ENCODE assay signal across 8 cellular contexts in genomic region chr16:85523602-85524364, GRCh38.
DNase-seq lines count a peak whose midpoint lies in the region; ATAC-seq and TF ChIP-seq lines count a peak whose summit lies in the region.

No MANE protein-coding gene starts in this region.

- H3K9me3 ChIP-seq in mammary epithelial cell (replicated peaks; ENCODE audit: insufficient read depth, low read length) (no peaks in the 10 kb centered on the region), mucosa of descending colon (no peaks in the 10 kb centered on the region)

- H3K9me3 Mint-ChIP-seq in activated CD4-positive, alpha-beta T cell treated with anti-CD3 and anti-CD28 coated beads, Interleukin-2, amount 10 ng/mL, durations not matched to agents 24 days and 14 days: peaks cover 9% of the 10 kb centered on the region

- no peak overlapping the region for H3K27ac Mint-ChIP-seq in activated CD4-positive, alpha-beta T cell treated with anti-CD3 and anti-CD28 coated beads, Interleukin-2, amount 10 ng/mL, durations not matched to agents 24 days and 14 days

- H3K4me3 ChIP-seq in mammary epithelial cell (replicated peaks in 1 of 3; ENCODE audit: insufficient read depth in 1 of 3, low read depth in 2 of 3, low read length in 3 of 3) (no peak overlapping the region), mucosa of descending colon (no peak overlapping the region)

- no peak overlapping the region for H3K27ac ChIP-seq in mammary epithelial cell (ENCODE audit: insufficient read depth, low read depth, low read length)

- H3K36me3 ChIP-seq in mammary epithelial cell (ENCODE audit: insufficient read depth, low read length) (no peaks in the 10 kb centered on the region), mucosa of descending colon (ENCODE audit: low read depth) (no peaks in the 10 kb centered on the region)

- TF ChIP-seq CTCF in mammary epithelial cell (conservative IDR thresholded peaks at IDR 0.05 in 1 of 2, IDR thresholded peaks at IDR 0.05 in 1 of 2; ENCODE audit: extremely low read depth in 1 of 2, insufficient read depth in 1 of 2, low read depth in 1 of 2, low read length in 2 of 2): no peak
- no peak for TF ChIP-seq CTCF in mucosa of descending colon (IDR thresholded peaks at IDR 0.05)

- in situ Hi-C loops in mammary epithelial cell (cut with MboI; ENCODE audit: low sequenced_read_pairs in 2 of 2): no loop called here

- peak overlapping the region; percentile 0 for H3K4me2 ChIP-seq in mammary epithelial cell (ENCODE audit: insufficient read depth, low read depth, low read length)

- H3K4me1 Mint-ChIP-seq in activated CD4-positive, alpha-beta T cell treated with anti-CD3 and anti-CD28 coated beads, Interleukin-2, amount 10 ng/mL, durations not matched to agents 24 days and 14 days: no peaks in the 10 kb centered on the region

- no peaks in the 10 kb centered on the region for H3K27me3 ChIP-seq in mammary epithelial cell (ENCODE audit: insufficient read depth, low read length)

- ATAC-seq in mucosa of descending colon: peak; percentile 14

- no peak overlapping the region for H3K9ac ChIP-seq in mammary epithelial cell (ENCODE audit: insufficient read depth, low read length)

- peak overlapping the region; percentile 81 for H2AFZ ChIP-seq in mammary epithelial cell (ENCODE audit: low read depth, low read length)

- H3K4me1 ChIP-seq in mammary epithelial cell (ENCODE audit: insufficient read depth, low read length) (peaks cover 39% of the 10 kb centered on the region), mucosa of descending colon (ENCODE audit: low read depth) (peaks cover 19% of the 10 kb centered on the region)

- no peaks in the 10 kb centered on the region for H3K36me3 Mint-ChIP-seq in activated CD4-positive, alpha-beta T cell treated with anti-CD3 and anti-CD28 coated beads, Interleukin-2, amount 10 ng/mL, durations not matched to agents 24 days and 14 days (ENCODE audit: low read depth)

- DNase-seq in DMS 273 treated with DMSO at 0.1 percent for 48 hours (lab: John Stamatoyannopoulos, UW): peak; percentile 53
- DNase-seq in NCI-H2029 treated with DMSO at 0.1 percent for 48 hours (lab: John Stamatoyannopoulos, UW): peak; percentile 22
- DNase-seq in mammary epithelial cell: no peak
- no peak for DNase-seq in mucosa of descending colon
- DNase-seq in MV-4-11 (lab: John Stamatoyannopoulos, UW): no peak
- no peak for DNase-seq in AML-193 (lab: John Stamatoyannopoulos, UW)
- DNase-seq in activated CD4-positive, alpha-beta T cell treated with anti-CD3 and anti-CD28 coated beads, Interleukin-2, amount 10 ng/mL, durations not matched to agents 24 days and 14 days: no peak
- no peak for DNase-seq in HK-2 (ENCODE audit: unreplicated experiment)

- no TSS peak for BruUV-seq in mammary epithelial cell (replicated peaks; lab: Mats Ljungman, UMichigan)

- no peaks in the 10 kb centered on the region for H4K20me1 ChIP-seq in mammary epithelial cell (ENCODE audit: insufficient read depth, low read length)

- peaks cover 2% of the 10 kb centered on the region for H3K27me3 Mint-ChIP-seq in activated CD4-positive, alpha-beta T cell treated with anti-CD3 and anti-CD28 coated beads, Interleukin-2, amount 10 ng/mL, durations not matched to agents 24 days and 14 days

- intact Hi-C loops in mammary epithelial cell (cut with micrococcal nuclease) (loop anchor here (1.0 to 2.0 kb wide), 2 partner anchors 8 to 31 kb away; no protein-coding TSS in a partner anchor), mucosa of descending colon (cut with DNase I, micrococcal nuclease) (no loop called here)
- intact Hi-C loops in activated CD4-positive, alpha-beta T cell treated with anti-CD3 and anti-CD28 coated beads, Interleukin-2, amount 10 ng/mL, durations not matched to agents 24 days and 14 days (cut with micrococcal nuclease): no loop called here

- WGBS in mammary epithelial cell (ENCODE audit: low coverage, missing lambda C conversion rate): 58% methylated on average over 7 of the region's 22 CpGs

- no peak overlapping the region for H3K4me3 Mint-ChIP-seq in activated CD4-positive, alpha-beta T cell treated with anti-CD3 and anti-CD28 coated beads, Interleukin-2, amount 10 ng/mL, durations not matched to agents 24 days and 14 days

- dilution Hi-C loops in mammary epithelial cell (cut with HindIII; ENCODE audit: low sequenced_read_pairs): no loop called here

- H3K79me2 ChIP-seq in mammary epithelial cell (ENCODE audit: insufficient read depth, low read length): no peaks in the 10 kb centered on the region

- CTCF ChIA-PET in mammary epithelial cell (lab: Charles Lee; ENCODE audit: low non-redundant PET): no interaction called here

Comparison
In these comparisons a context has a peak if more than half of its experiments do, and no peak if none do; other contexts are left out.
1. DNase-seq: peak in DMS 273 treated with DMSO at 0.1 percent for 48 hours (single experiment) and NCI-H2029 treated with DMSO at 0.1 percent for 48 hours (single experiment); none in mammary epithelial cell (single experiment), mucosa of descending colon (0 of 3), MV-4-11 (single experiment), AML-193 (0 of 2), activated CD4-positive, alpha-beta T cell treated with anti-CD3 and anti-CD28 coated beads, Interleukin-2, amount 10 ng/mL, durations not matched to agents 24 days and 14 days (single experiment) and HK-2 (single experiment).